In the genomic region with DNA sequence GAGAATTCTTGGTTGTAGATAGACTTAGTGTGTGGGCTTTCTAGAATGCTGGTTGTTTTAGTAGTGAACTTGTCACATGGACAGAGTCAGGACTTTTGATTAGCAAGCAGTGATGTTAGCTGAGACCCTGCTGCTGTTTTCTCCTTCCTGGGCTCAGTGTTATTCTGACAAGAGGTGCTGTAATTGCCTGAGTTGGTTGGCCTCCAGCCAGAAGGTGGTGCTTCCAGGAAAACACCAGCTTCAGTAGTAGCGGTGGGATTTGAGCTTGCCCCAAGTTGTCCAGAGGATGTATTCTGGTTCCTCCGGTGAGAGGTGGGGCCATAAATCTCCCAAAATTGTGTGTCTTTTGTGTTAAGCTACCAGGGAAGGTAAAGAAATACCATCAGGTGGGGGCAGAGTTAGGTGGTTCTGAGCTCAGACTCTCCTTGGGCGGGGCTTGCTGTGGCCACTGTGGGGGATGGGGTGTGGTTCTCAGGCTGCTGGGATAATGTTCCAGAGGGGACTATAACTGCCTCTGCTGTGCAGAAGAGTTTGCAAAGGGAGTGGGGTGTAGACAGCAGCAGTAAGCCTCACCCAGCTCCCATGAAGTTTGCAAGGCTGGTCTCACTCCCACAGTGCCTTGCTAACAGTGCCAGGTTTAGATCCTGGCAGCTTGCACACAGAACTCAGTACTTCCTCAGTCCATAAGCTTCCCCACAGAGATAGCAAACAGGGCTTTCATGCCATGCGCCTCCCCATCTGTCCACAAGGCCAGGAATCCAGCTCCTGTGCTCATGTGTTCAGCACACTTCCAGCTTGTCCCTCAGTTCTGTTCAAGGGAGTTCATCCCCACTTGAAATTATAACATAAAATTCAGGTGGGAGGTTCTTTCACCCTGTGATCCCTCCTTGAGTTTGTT, we compare ENCODE assay signal across 1 cellular context.
TF ChIP-seq lines count a peak whose summit lies in the region.

No MANE protein-coding gene starts in this region.

TF ChIP-seq in HEK293, 187 proteins besides CTCF, POLR2A, EP300 and RAD21 (continued from another document):
- TF ChIP-seq ZNF433 (tag by site-specific recombination; IDR thresholded peaks at IDR 0.05; ENCODE audit: low read depth) (no peak), ZNF645 (tag by site-specific recombination; IDR thresholded peaks at IDR 0.05) (no peak), GLIS1 (tag by site-specific recombination; IDR thresholded peaks at IDR 0.05) (0 out of 2 replicates have a peak, but pooled peaks have one; percentile 12)
